ENCODE assay signal across 11 cellular contexts in the genomic region with DNA sequence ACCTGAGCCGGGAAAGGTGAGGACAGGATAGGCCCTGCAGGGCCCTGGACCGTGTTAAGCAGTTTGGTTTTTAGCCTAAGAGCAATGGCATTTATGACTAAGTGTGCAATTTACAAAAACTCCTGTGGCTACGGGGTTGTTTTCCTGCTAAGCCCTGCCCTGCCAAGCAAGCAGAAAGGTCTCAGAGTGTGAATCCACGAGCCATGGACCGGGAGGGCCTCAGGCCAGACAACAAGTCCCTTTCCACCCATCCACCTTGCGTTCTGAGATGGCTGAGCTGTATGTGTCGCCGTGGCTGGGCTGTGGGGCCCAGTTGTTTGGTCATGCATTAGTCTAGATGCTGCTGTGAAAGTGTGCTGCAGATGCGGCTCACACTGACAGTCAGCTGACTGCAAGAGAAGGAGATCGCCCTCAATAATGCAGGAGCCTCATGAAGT. TPM values are rescaled to one million over a fixed set of nuclear protein-coding genes. Genes with fewer than 3 reads are reported as not detected.
A peak's percentile ranks its signal among the peaks of the same experiment; 100 is the strongest.
DNase-seq lines count a peak whose midpoint lies in the region; ATAC-seq and TF ChIP-seq lines count a peak whose summit lies in the region.
"Had no signal": no experiment of that assay in that cellular context is flagged by ENCODE, and none has a peak within 500 bp of the region (broad histone marks: within the 10 kb centered on the region; RNA-seq: fewer than 3 reads in every experiment).

No MANE protein-coding gene starts in this region.

- H3K27ac ChIP-seq in CD8-positive, alpha-beta T cell (ENCODE audit: low read depth, low read length), result no peak overlapping the region
- no peak overlapping the region for H3K27ac ChIP-seq in testis
- H3K27ac ChIP-seq: KMS-11 had no signal

- TF ChIP-seq POLR2A in testis (IDR thresholded peaks at IDR 0.05), result no peak

- CTCF ChIA-PET in CD8-positive, alpha-beta T cell (lab: Charles Lee), result interaction anchor here (1.0 to 1.3 kb wide), 2 partner anchors 109 to 171 kb away, joined by 3 to 6 read pairs; no protein-coding TSS in a partner anchor

- no peaks in the 10 kb centered on the region for H3K27me3 Mint-ChIP-seq in CD8-positive, alpha-beta T cell (ENCODE audit: low read depth)
- no peaks in the 10 kb centered on the region for H3K27me3 Mint-ChIP-seq in nephron (ENCODE audit: low read depth)
- H3K27me3 Mint-ChIP-seq: activated naive CD8-positive, alpha-beta T cell treated with anti-CD3 and anti-CD28 coated beads, Interleukin-2, amount 10 ng/mL, durations not matched to agents 7 days and 5 days had no signal

- POLR2A ChIA-PET in CD8-positive, alpha-beta T cell (lab: Charles Lee), result no interaction called here

- H3K27me3 ChIP-seq in CD8-positive, alpha-beta T cell (ENCODE audit: insufficient read depth, low read length), result no peaks in the 10 kb centered on the region
- H3K27me3 ChIP-seq in testis, result no peaks in the 10 kb centered on the region

- DNase-seq in CD8-positive, alpha-beta T cell, result no peak
- DNase-seq in NCI-H226, result peak; percentile 72
- peak; percentile 33 for DNase-seq in dedifferentiated amniotic fluid mesenchymal stem cell (ENCODE audit: extremely low spot score)
- DNase-seq in NCI-H345 treated with DMSO at 0.1 percent for 48 hours (lab: John Stamatoyannopoulos, UW; ENCODE audit: unreplicated experiment), result no peak
- no peak for DNase-seq in testis
- no peak for DNase-seq in cortex of kidney (lab: John Stamatoyannopoulos, UW)
- DNase-seq: activated naive CD8-positive, alpha-beta T cell treated with anti-CD3 and anti-CD28 coated beads, Interleukin-2, amount 10 ng/mL, durations not matched to agents 7 days and 5 days; DND-41 had no signal

- no peaks in the 10 kb centered on the region for H3K36me3 ChIP-seq in CD8-positive, alpha-beta T cell (ENCODE audit: insufficient read depth, low read length)
- no peaks in the 10 kb centered on the region for H3K36me3 ChIP-seq in testis (ENCODE audit: low read depth, missing control alignments)

- H3K4me3 ChIP-seq in CD8-positive, alpha-beta T cell (ENCODE audit: low read depth, low read length), result no peak overlapping the region
- H3K4me3 ChIP-seq in testis, result no peak overlapping the region

- no peak for ATAC-seq in CD8-positive, alpha-beta T cell
- ATAC-seq in GM18498 (IDR thresholded peaks at IDR 0.05; ENCODE audit: unreplicated experiment), result no peak

- peaks cover 3% of the 10 kb centered on the region for H3K36me3 Mint-ChIP-seq in CD8-positive, alpha-beta T cell
- no peaks in the 10 kb centered on the region for H3K36me3 Mint-ChIP-seq in nephron (ENCODE audit: low read depth)

- H3K4me1 ChIP-seq in CD8-positive, alpha-beta T cell (ENCODE audit: insufficient read depth, low read length), result peaks cover 39% of the 10 kb centered on the region
- H3K4me1 ChIP-seq in testis, result no peaks in the 10 kb centered on the region

- H3K27ac Mint-ChIP-seq in CD8-positive, alpha-beta T cell, result peak overlapping the region; percentile 32
- peak overlapping the region in 2 of 3 experiments; percentile 40 to 55 for H3K27ac Mint-ChIP-seq in nephron
- H3K27ac Mint-ChIP-seq: activated naive CD8-positive, alpha-beta T cell treated with anti-CD3 and anti-CD28 coated beads, Interleukin-2, amount 10 ng/mL, durations not matched to agents 7 days and 5 days had no signal

- peaks cover 28% of the 10 kb centered on the region for H3K4me1 Mint-ChIP-seq in CD8-positive, alpha-beta T cell (ENCODE audit: low read depth)
- peaks cover 31% of the 10 kb centered on the region for H3K4me1 Mint-ChIP-seq in nephron

- H3K9me3 Mint-ChIP-seq in CD8-positive, alpha-beta T cell, result no peaks in the 10 kb centered on the region
- no peaks in the 10 kb centered on the region for H3K9me3 Mint-ChIP-seq in nephron

- no peak for TF ChIP-seq CTCF in CD8-positive, alpha-beta T cell (IDR thresholded peaks at IDR 0.05)
- no peak for TF ChIP-seq CTCF in nephron (IDR thresholded peaks at IDR 0.05; ENCODE audit: unreplicated experiment in 3 of 3)
- TF ChIP-seq CTCF in testis (IDR thresholded peaks at IDR 0.05), result no peak

- no peak overlapping the region for H3K4me3 Mint-ChIP-seq in CD8-positive, alpha-beta T cell
- no peak overlapping the region for H3K4me3 Mint-ChIP-seq in nephron
- H3K4me3 Mint-ChIP-seq: activated naive CD8-positive, alpha-beta T cell treated with anti-CD3 and anti-CD28 coated beads, Interleukin-2, amount 10 ng/mL, durations not matched to agents 7 days and 5 days had no signal

- 81 to 83% methylated on average over 6 to 10 of the region's 10 CpGs for WGBS in testis, 2 donors

- intact Hi-C loops in CD8-positive, alpha-beta T cell (cut with DNase I, micrococcal nuclease), result loop anchor here in 1 of 2 experiments (5.0 kb wide), 1 partner anchor 36 kb away; the partner anchor contains the start of gene AFAP1
- intact Hi-C loops in testis (cut with DNase I; ENCODE audit: low total_unique reads), result no loop called here

- H3K9me3 ChIP-seq in CD8-positive, alpha-beta T cell (ENCODE audit: low read length), result no peaks in the 10 kb centered on the region
- H3K9me3 ChIP-seq in testis, result no peaks in the 10 kb centered on the region

RNA-seq across cellular contexts. Expression of gene AFAP1, which starts 33.9 kb away (rescaled TPM):
- 10 to 100 TPM; 13.4 to 13.9 TPM for total RNA-seq in CD8-positive, alpha-beta T cell
- total RNA-seq in testis, result 10 to 100 TPM; 23.1 to 52.4 TPM
- polyA plus RNA-seq in testis (ENCODE audit: insufficient read depth, low read depth, low replicate concordance), result 51.4 TPM

Comparison
In these comparisons a context has a peak if more than half of its experiments do, and no peak if none do; other contexts are left out.
1. DNase-seq: peak in NCI-H226 (single experiment) and dedifferentiated amniotic fluid mesenchymal stem cell (single experiment); none in CD8-positive, alpha-beta T cell (0 of 7), NCI-H345 treated with DMSO at 0.1 percent for 48 hours (single experiment), testis (single experiment) and cortex of kidney (single experiment).